In genomic region chr7:5365976-5366625, GRCh38 we compare ENCODE assay signal across 8 cellular contexts. TPM values are rescaled to one million over a fixed set of nuclear protein-coding genes. Genes with fewer than 3 reads are reported as not detected.
DNase-seq lines count a peak whose midpoint lies in the region; ATAC-seq and TF ChIP-seq lines count a peak whose summit lies in the region.
"Not testable (repeated sequence)": the region's sequence is repeated elsewhere in the genome, so short reads cannot be mapped to it uniquely, and the experiment has no call there.

No MANE protein-coding gene starts in this region.

- H3K4me1 ChIP-seq in H9 (ENCODE audit: insufficient read depth, low read length); SJSA1 (replicated peaks): not testable (repeated sequence)

- not testable (repeated sequence) for H3K14ac ChIP-seq in H9 (ENCODE audit: insufficient read depth, low read length)

- not testable (repeated sequence) for H3K18ac ChIP-seq in H9 (ENCODE audit: insufficient read length, low read depth, low read length)

- not testable (repeated sequence) for H3K79me2 ChIP-seq in H9 (ENCODE audit: insufficient read depth, low read length)

- TF ChIP-seq CTCF in H9 (conservative IDR thresholded peaks at IDR 0.05) (peak; percentile 90), fibroblast of pulmonary artery (IDR thresholded peaks at IDR 0.05; ENCODE audit: low read length, missing control alignments) (peak; percentile 91), nephron (IDR thresholded peaks at IDR 0.05; ENCODE audit: unreplicated experiment in 3 of 3) (peak; percentile 68 to 83 (median 72))

- not testable (repeated sequence) for H2BK12ac ChIP-seq in H9 (ENCODE audit: insufficient read length, low read depth, low read length)

- no CpG with 5 or more reads among the region's 12 CpGs for WGBS in H9 (ENCODE audit: extremely low coverage, insufficient read length, low lambda C conversion rate)

- not testable (repeated sequence) for H3K27ac ChIP-seq in H9 (ENCODE audit: insufficient read length, low read depth, low read length); SJSA1

- H3K9ac ChIP-seq in H9 (ENCODE audit: extremely low read depth, insufficient read length, low read length), result not testable (repeated sequence)

- H3K27ac Mint-ChIP-seq in H9; activated T-helper 17 cell treated with anti-CD3 and anti-CD28 coated beads, Interleukin-2, amount 50 U/mL, for 72 hours; nephron; stimulated activated naive B cell treated with anti-CD40 and anti-IgM and Interleukin-4, amounts not matched to agents 10 μg/mL and 1 μg/mL and 100 μg/mL, for 72 hours: not testable (repeated sequence)

- H3K36me3 ChIP-seq in SJSA1, result peaks cover 29% of the 10 kb centered on the region

- not testable (repeated sequence) for H3K79me1 ChIP-seq in H9 (ENCODE audit: insufficient read depth, low read depth, low read length, poor library complexity, severe bottlenecking)

- H3K36me3 Mint-ChIP-seq in H9 (ENCODE audit: insufficient read depth in 1 of 3, low read depth in 3 of 3), result not testable (repeated sequence)
- H3K36me3 Mint-ChIP-seq in activated T-helper 17 cell treated with anti-CD3 and anti-CD28 coated beads, Interleukin-2, amount 50 U/mL, for 72 hours (ENCODE audit: low read depth), result peaks cover 56% of the 10 kb centered on the region
- H3K36me3 Mint-ChIP-seq in nephron (ENCODE audit: low read depth), result peaks cover 43% of the 10 kb centered on the region
- H3K36me3 Mint-ChIP-seq in stimulated activated naive B cell treated with anti-CD40 and anti-IgM and Interleukin-4, amounts not matched to agents 10 μg/mL and 1 μg/mL and 100 μg/mL, for 72 hours, result peaks cover 19 to 32% of the 10 kb centered on the region in 2 donors

- H2BK15ac ChIP-seq in H9 (ENCODE audit: low read depth, low read length), result not testable (repeated sequence)

- H4K91ac ChIP-seq in H9 (ENCODE audit: insufficient read length, low read depth, low read length), result not testable (repeated sequence)

- not testable (repeated sequence) for H3K4me3 Mint-ChIP-seq in H9; activated T-helper 17 cell treated with anti-CD3 and anti-CD28 coated beads, Interleukin-2, amount 50 U/mL, for 72 hours; nephron; stimulated activated naive B cell treated with anti-CD40 and anti-IgM and Interleukin-4, amounts not matched to agents 10 μg/mL and 1 μg/mL and 100 μg/mL, for 72 hours

- not testable (repeated sequence) for H3K4me2 ChIP-seq in H9 (ENCODE audit: insufficient read depth, insufficient read length, low read length)

- H3K27me3 Mint-ChIP-seq in H9 (ENCODE audit: low read depth); activated T-helper 17 cell treated with anti-CD3 and anti-CD28 coated beads, Interleukin-2, amount 50 U/mL, for 72 hours; nephron (ENCODE audit: low read depth); stimulated activated naive B cell treated with anti-CD40 and anti-IgM and Interleukin-4, amounts not matched to agents 10 μg/mL and 1 μg/mL and 100 μg/mL, for 72 hours: not testable (repeated sequence)

- not testable (repeated sequence) for H3K9me3 ChIP-seq in H9 (ENCODE audit: control insufficient read depth, low read depth, low read length); SJSA1 (replicated peaks)

- not testable (repeated sequence) for H3K23ac ChIP-seq in H9 (ENCODE audit: insufficient read length, low read depth, low read length)

- H4K20me1 ChIP-seq in H9 (ENCODE audit: control insufficient read depth, insufficient read depth, insufficient read length), result not testable (repeated sequence)

- not testable (repeated sequence) for H3K9me3 Mint-ChIP-seq in H9; activated T-helper 17 cell treated with anti-CD3 and anti-CD28 coated beads, Interleukin-2, amount 50 U/mL, for 72 hours; nephron; stimulated activated naive B cell treated with anti-CD40 and anti-IgM and Interleukin-4, amounts not matched to agents 10 μg/mL and 1 μg/mL and 100 μg/mL, for 72 hours

- not testable (repeated sequence) for H3K27me3 ChIP-seq in H9 (ENCODE audit: insufficient read depth, low read length); SJSA1 (replicated peaks)

- H2AK5ac ChIP-seq in H9 (ENCODE audit: insufficient read length, low read length), result not testable (repeated sequence)

- not testable (repeated sequence) for H4K8ac ChIP-seq in H9 (replicated peaks; ENCODE audit: insufficient read length, low read depth, low read length)

- not testable (repeated sequence) for H3K4ac ChIP-seq in H9 (ENCODE audit: low read depth, low read length)

- peak; percentile 71 for ATAC-seq in activated T-helper 17 cell treated with anti-CD3 and anti-CD28 coated beads, Interleukin-2, amount 50 U/mL, for 72 hours (replicated peaks)
- ATAC-seq in stimulated activated naive B cell treated with anti-CD40 and anti-IgM and Interleukin-4, amounts not matched to agents 10 μg/mL and 1 μg/mL and 100 μg/mL, for 72 hours (replicated peaks), result peak; percentile 87 to 88

- DNase-seq in DMS153 treated with DMSO at 0.1 percent for 48 hours (lab: John Stamatoyannopoulos, UW; ENCODE audit: unreplicated experiment), result peak; percentile 54
- DNase-seq in H9, result peak; percentile 65
- DNase-seq in NCI-H1105 (lab: John Stamatoyannopoulos, UW), result peak; percentile 38
- peak; percentile 66 to 78 for DNase-seq in SJSA1 (ENCODE audit: low read depth in 1 of 2, low spot score in 2 of 2)
- DNase-seq in fibroblast of pulmonary artery (ENCODE audit: low read depth), result peak; percentile 82
- DNase-seq in stimulated activated naive B cell treated with anti-CD40 and anti-IgM and Interleukin-4, amounts not matched to agents 10 μg/mL and 1 μg/mL and 100 μg/mL, for 72 hours, result peak; percentile 72

- not testable (repeated sequence) for H3K4me1 Mint-ChIP-seq in H9; activated T-helper 17 cell treated with anti-CD3 and anti-CD28 coated beads, Interleukin-2, amount 50 U/mL, for 72 hours; nephron
- peaks cover 18 to 23% of the 10 kb centered on the region in 2 donors for H3K4me1 Mint-ChIP-seq in stimulated activated naive B cell treated with anti-CD40 and anti-IgM and Interleukin-4, amounts not matched to agents 10 μg/mL and 1 μg/mL and 100 μg/mL, for 72 hours

- H2BK120ac ChIP-seq in H9 (ENCODE audit: low read depth, low read length, poor library complexity, severe bottlenecking), result not testable (repeated sequence)

- not testable (repeated sequence) for H4K5ac ChIP-seq in H9 (ENCODE audit: insufficient read length, low read depth, low read length)

- not testable (repeated sequence) for H2BK5ac ChIP-seq in H9 (ENCODE audit: insufficient read length, low read length)

- H3K23me2 ChIP-seq in H9 (ENCODE audit: insufficient read length, low read depth, low read length, poor library complexity, severe bottlenecking), result not testable (repeated sequence)

- H2BK20ac ChIP-seq in H9 (ENCODE audit: low read depth, low read length, poor library complexity, severe bottlenecking), result not testable (repeated sequence)

- H3K56ac ChIP-seq in H9 (ENCODE audit: insufficient read length, low read depth, low read length), result not testable (repeated sequence)

- not testable (repeated sequence) for H3K4me3 ChIP-seq in SJSA1; fibroblast of pulmonary artery (replicated peaks; ENCODE audit: low read depth, low read length)

- H2AFZ ChIP-seq in H9 (ENCODE audit: low read length), result not testable (repeated sequence)

- not testable (repeated sequence) for H3T11ph ChIP-seq in H9 (ENCODE audit: low read length)

RNA-seq across cellular contexts. Expression of gene TNRC18, which starts 57.5 kb away (rescaled TPM):
- total RNA-seq in H9 (2021), result 21.2 and 21.6 TPM in 2 replicates
- 19.8 and 28.4 TPM in 2 replicates for total RNA-seq in SJSA1 (2014; rRNA removed; shearing (Covaris generic))
- 10 to 100 TPM; 46.3 to 49.2 TPM for total RNA-seq in activated T-helper 17 cell treated with anti-CD3 and anti-CD28 coated beads, Interleukin-2, amount 50 U/mL, for 72 hours
